ENCODE assay signal across 12 cellular contexts in genomic region chr3:123383101-123384053, GRCh38.
DNase-seq lines count a peak whose midpoint lies in the region; ATAC-seq and TF ChIP-seq lines count a peak whose summit lies in the region.
"Had no signal": no experiment of that assay in that cellular context is flagged by ENCODE, and none has a peak within 500 bp of the region (broad histone marks: within the 10 kb centered on the region; RNA-seq: fewer than 3 reads in every experiment).

No MANE protein-coding gene starts in this region.

- H3K4me3 ChIP-seq in PC-9 (peak overlapping the region; percentile 58; the same call in 1 of the 2 replicates), vagina (no peak overlapping the region)

- POLR2A ChIA-PET in PC-9 (lab: Charles Lee; ENCODE audit: unreplicated experiment) = no interaction called here

- ATAC-seq in activated naive CD8-positive, alpha-beta T cell treated with anti-CD3 and anti-CD28 coated beads, Interleukin-2, amount 50 U/mL, for 24 hours = no peak
- no peak for ATAC-seq in HG03354 (IDR thresholded peaks at IDR 0.05; ENCODE audit: poor library complexity, severe bottlenecking, unreplicated experiment)

- H3K36me3 ChIP-seq in PC-9 (ENCODE audit: low read depth) (no peaks in the 10 kb centered on the region), vagina (no peaks in the 10 kb centered on the region)

- peaks cover 41% of the 10 kb centered on the region for H3K4me1 ChIP-seq in PC-9 (replicated peaks; ENCODE audit: insufficient read depth)
- H3K4me1 ChIP-seq in vagina = peaks cover 24% of the 10 kb centered on the region

- TF ChIP-seq POLR2A in vagina (IDR thresholded peaks at IDR 0.05) = no peak

- peaks cover 5% of the 10 kb centered on the region for H3K27me3 Mint-ChIP-seq in glutamatergic neuron (ENCODE audit: unreplicated experiment)
- peaks cover 3% of the 10 kb centered on the region for H3K27me3 Mint-ChIP-seq in activated naive CD8-positive, alpha-beta T cell treated with anti-CD3 and anti-CD28 coated beads, Interleukin-2, amount 50 U/mL, for 24 hours

- H3K4me2 ChIP-seq in PC-9 = peak overlapping the region; percentile 84

- H3K9me3 ChIP-seq in PC-9 (ENCODE audit: insufficient read depth, low read depth) = no peaks in the 10 kb centered on the region
- H3K9me3 ChIP-seq in vagina = no peaks in the 10 kb centered on the region

- peaks cover 20% of the 10 kb centered on the region; the same call in 1 of the 2 replicates for H3F3A ChIP-seq in PC-9 (ENCODE audit: insufficient read depth, low read depth)

- peaks cover 3% of the 10 kb centered on the region for H3K9me3 Mint-ChIP-seq in glutamatergic neuron (ENCODE audit: unreplicated experiment)
- no peaks in the 10 kb centered on the region for H3K9me3 Mint-ChIP-seq in activated naive CD8-positive, alpha-beta T cell treated with anti-CD3 and anti-CD28 coated beads, Interleukin-2, amount 50 U/mL, for 24 hours

- peak overlapping the region; percentile 65 for H3K4me3 Mint-ChIP-seq in glutamatergic neuron (ENCODE audit: unreplicated experiment)
- H3K4me3 Mint-ChIP-seq in activated naive CD8-positive, alpha-beta T cell treated with anti-CD3 and anti-CD28 coated beads, Interleukin-2, amount 50 U/mL, for 24 hours = no peak overlapping the region

- H3K79me2 ChIP-seq in PC-9 (ENCODE audit: low read depth) = peaks cover 29% of the 10 kb centered on the region

- DNase-seq in EL (peak; percentile 62), PC-9 (peak in 1 of 2 experiments; percentile 49), glutamatergic neuron (no peak), posterior vena cava (ENCODE audit: low spot score) (peak; percentile 72), vagina (ENCODE audit: extremely low spot score in 2 of 2) (no peak), pons (ENCODE audit: low spot score) (no peak)
- no peak for DNase-seq in activated naive CD8-positive, alpha-beta T cell treated with anti-CD3 and anti-CD28 coated beads, Interleukin-2, amount 50 U/mL, for 24 hours
- DNase-seq: activated naive CD4-positive, alpha-beta T cell treated with Interleukin-2 at 50 U/mL for 16 hours; C1 segment of cervical spinal cord; NCI-H345; stimulated activated CD4-positive, alpha-beta T cell treated with anti-CD3 and anti-CD28 coated beads, Interleukin-4, amount 100 ng/mL, for 4 hours had no signal

- CTCF ChIA-PET in PC-9 (lab: Charles Lee) = no interaction called here

- intact Hi-C loops in PC-9 (cut with micrococcal nuclease; ENCODE audit: unreplicated experiment) = no loop called here
- intact Hi-C loops in posterior vena cava (cut with DNase I) = no loop called here
- intact Hi-C loops in vagina (cut with DNase I) = no loop called here

- no peaks in the 10 kb centered on the region for H4K20me1 ChIP-seq in PC-9 (ENCODE audit: insufficient read depth)

- H3K27me3 ChIP-seq in PC-9 (ENCODE audit: insufficient read depth, low read depth) = no peaks in the 10 kb centered on the region
- no peaks in the 10 kb centered on the region for H3K27me3 ChIP-seq in vagina

- peak overlapping the region; percentile 89 for H3K27ac ChIP-seq in PC-9
- no peak overlapping the region for H3K27ac ChIP-seq in vagina

- peaks cover 22% of the 10 kb centered on the region for H3K4me1 Mint-ChIP-seq in glutamatergic neuron (ENCODE audit: low read depth, unreplicated experiment)
- no peaks in the 10 kb centered on the region for H3K4me1 Mint-ChIP-seq in activated naive CD8-positive, alpha-beta T cell treated with anti-CD3 and anti-CD28 coated beads, Interleukin-2, amount 50 U/mL, for 24 hours

- no peaks in the 10 kb centered on the region for H3K9me2 ChIP-seq in PC-9 (ENCODE audit: insufficient read depth)

- peaks cover 1% of the 10 kb centered on the region for H3K36me3 Mint-ChIP-seq in glutamatergic neuron (ENCODE audit: unreplicated experiment)
- H3K36me3 Mint-ChIP-seq in activated naive CD8-positive, alpha-beta T cell treated with anti-CD3 and anti-CD28 coated beads, Interleukin-2, amount 50 U/mL, for 24 hours (ENCODE audit: low read depth) = no peaks in the 10 kb centered on the region

- no peak for TF ChIP-seq CTCF in PC-9 (conservative IDR thresholded peaks at IDR 0.05)
- TF ChIP-seq CTCF in glutamatergic neuron (IDR thresholded peaks at IDR 0.05; ENCODE audit: partially characterized antibody, unreplicated experiment) = no peak
- TF ChIP-seq CTCF in vagina (IDR thresholded peaks at IDR 0.05) = no peak

- no peak overlapping the region; the same call in 1 of the 2 replicates for H2AFZ ChIP-seq in PC-9

- H3K27ac Mint-ChIP-seq in glutamatergic neuron (ENCODE audit: unreplicated experiment) = no peak overlapping the region
- no peak overlapping the region for H3K27ac Mint-ChIP-seq in activated naive CD8-positive, alpha-beta T cell treated with anti-CD3 and anti-CD28 coated beads, Interleukin-2, amount 50 U/mL, for 24 hours

- no TSS peak for BruUV-seq in PC-9 (replicated peaks; lab: Mats Ljungman, UMichigan)

Comparison
In these comparisons a context has a peak if more than half of its experiments do, and no peak if none do; other contexts are left out.
1. DNase-seq: peak in EL (single experiment) and posterior vena cava (single experiment); none in glutamatergic neuron (single experiment), activated naive CD8-positive, alpha-beta T cell treated with anti-CD3 and anti-CD28 coated beads, Interleukin-2, amount 50 U/mL, for 24 hours (single experiment), vagina (0 of 2) and pons (single experiment).